Comparison of ENCODE assay signal across 8 cellular contexts in genomic region chr11:47523491-47524199, GRCh38. TPM values are rescaled to one million over a fixed set of nuclear protein-coding genes. Genes with fewer than 3 reads are reported as not detected.
DNase-seq lines count a peak whose midpoint lies in the region; ATAC-seq and TF ChIP-seq lines count a peak whose summit lies in the region.

No MANE protein-coding gene starts in this region.

- in situ Hi-C loops in T47D (cut with HindIII; ENCODE audit: low pct_unique_long_range_greater_than_20kb, low sequenced_read_pairs) = no loop called here

- 6 to 18% (median 12%) methylated on average over 3 of the region's 3 CpGs for WGBS in spleen, 5 donors

- H3K4me1 ChIP-seq in spleen = peaks cover 50 to 100% (median 82%) of the 10 kb centered on the region in 6 donors

- ATAC-seq in HG03469 (IDR thresholded peaks at IDR 0.05; ENCODE audit: unreplicated experiment) = no peak

- peaks cover 0 to 32% (median 0%) of the 10 kb centered on the region in 6 donors for H3K36me3 ChIP-seq in spleen

- no peaks in the 10 kb centered on the region for H3K27me3 ChIP-seq in spleen (replicated peaks in 1 of 7)

- no peak for TF ChIP-seq CTCF in HFF-Myc (IDR thresholded peaks at IDR 0.05; ENCODE audit: low read depth, low read length, missing control alignments)
- no peak for TF ChIP-seq CTCF in spleen (IDR thresholded peaks at IDR 0.05 in 8 of 11, conservative IDR thresholded peaks at IDR 0.05 in 3 of 11)

- H3K27ac ChIP-seq in spleen = peak overlapping the region in 7 of 8 donors; percentile 57 to 75 (median 62)

- DNase-seq in DMS53 (lab: John Stamatoyannopoulos, UW) (peak; percentile 67), HFF-Myc (ENCODE audit: extremely low read depth, low read depth) (peak; percentile 55), RPMI8226 (peak; percentile 34), T47D (ENCODE audit: low read depth in 1 of 2, low spot score in 1 of 2) (peak; percentile 35 to 54), islet precursor cell (peak; percentile 75), spleen (no peak), NCI-H187 treated with DMSO at 0.1 percent for 48 hours (lab: John Stamatoyannopoulos, UW) (no peak)

- no peak for TF ChIP-seq POLR2A in spleen (IDR thresholded peaks at IDR 0.05)

- intact Hi-C loops in spleen (cut with DNase I; ENCODE audit: low total_unique reads) = no loop called here

- no peaks in the 10 kb centered on the region for H3K9me3 ChIP-seq in spleen

- H3K4me3 ChIP-seq in HFF-Myc (replicated peaks; ENCODE audit: low read depth, low read length) (no peak overlapping the region), spleen (peak overlapping the region in 1 of 8 donors; percentile 22)

RNA-seq across cellular contexts. Expression of gene CELF1, which starts 29.3 kb away (rescaled TPM):
- 100 to 1,000 TPM; 107 to 171 (median 122) TPM for total RNA-seq in spleen
- 10 to 100 TPM; 18.5 to 39.2 (median 30.9) TPM for polyA plus RNA-seq in spleen

RNA-seq across cellular contexts. Expression of gene PTPMT1, which starts 41.8 kb away (rescaled TPM):
- total RNA-seq in spleen = 100 to 1,000 TPM in 1 of 7 donors, 10 to 100 TPM in 6; 26.1 to 101 (median 30.6) TPM
- 10 to 100 TPM; 40.9 to 55.2 (median 47.4) TPM for polyA plus RNA-seq in spleen

RNA-seq across cellular contexts. Expression of gene KBTBD4, which starts 55.1 kb away (rescaled TPM):
- total RNA-seq in spleen = 10 to 100 TPM; 14.3 to 22.4 (median 19.4) TPM
- 10 to 100 TPM in 1 of 3 donors, 1 to 10 TPM in 2; 8.7 to 13.3 (median 9.7) TPM for polyA plus RNA-seq in spleen

RNA-seq across cellular contexts. Expression of gene NDUFS3, which starts 55.2 kb away (rescaled TPM):
- total RNA-seq in spleen = 10 to 100 TPM; 53.1 to 76.7 (median 68.5) TPM
- 100 to 1,000 TPM; 122 to 141 (median 137) TPM for polyA plus RNA-seq in spleen

Comparison
In these comparisons a context has a peak if more than half of its experiments do, and no peak if none do; other contexts are left out.
1. DNase-seq: peak in DMS53 (single experiment), HFF-Myc (single experiment), RPMI8226 (single experiment), T47D (2 of 2) and islet precursor cell (single experiment); none in spleen (single experiment) and NCI-H187 treated with DMSO at 0.1 percent for 48 hours (single experiment).